ENCODE assay signal across 1 cellular context in the genomic region with DNA sequence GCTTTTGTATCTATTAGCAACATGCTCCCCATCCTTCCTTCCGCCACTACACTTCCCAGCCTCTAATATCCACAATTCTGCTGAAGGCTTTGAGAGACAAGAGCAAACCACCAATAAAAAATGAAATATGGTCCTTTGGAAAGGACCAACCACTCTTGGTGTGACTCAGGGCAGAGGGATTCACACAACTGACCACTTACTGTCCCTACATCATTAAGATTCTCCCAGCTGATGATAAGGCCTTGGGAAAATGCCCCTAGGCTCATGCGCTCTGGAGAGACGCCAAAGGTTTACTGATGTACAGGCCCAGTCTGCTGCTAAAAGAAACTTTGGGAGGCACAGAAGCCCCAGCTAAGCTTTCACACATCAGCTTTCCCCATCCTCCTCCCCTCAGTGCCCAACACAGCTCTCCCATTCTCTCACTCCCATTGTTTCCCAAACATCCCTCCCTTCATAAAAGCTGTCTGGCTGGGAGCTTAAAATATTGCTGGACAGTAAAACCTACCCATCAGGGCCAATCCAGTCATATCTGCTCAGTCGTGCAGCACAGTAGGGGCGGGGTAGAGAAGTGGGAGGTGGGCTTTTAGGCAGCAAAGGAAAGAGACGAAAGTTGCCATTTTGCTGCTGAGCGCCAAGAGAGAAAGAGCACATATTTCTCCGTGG.
TF ChIP-seq lines count a peak whose summit lies in the region.

A gene (plus strand): TSS at position 613 of the 663 bp plus-strand sequence. CDS start 5,161 bp downstream, outside the sequence.

TF ChIP-seq in H1, 55 proteins besides CTCF, POLR2A, EP300 and RAD21:
- TF ChIP-seq RBBP5 (IDR thresholded peaks at IDR 0.05; ENCODE audit: borderline replicate concordance, low read depth, low read length) (no peak), SIN3A (conservative IDR thresholded peaks at IDR 0.05 in 1 of 2, IDR thresholded peaks at IDR 0.05 in 1 of 2; ENCODE audit: low read depth in 1 of 2, low read length in 2 of 2) (no peak), NANOG (IDR thresholded peaks at IDR 0.05; ENCODE audit: insufficient read depth, low read depth, low read length, poor library complexity, severe bottlenecking) (no peak), SP4 (IDR thresholded peaks at IDR 0.05; ENCODE audit: low read length) (no peak), SP1 (IDR thresholded peaks at IDR 0.05; ENCODE audit: low read depth, low read length) (no peak), TAF1 (IDR thresholded peaks at IDR 0.05; ENCODE audit: low read depth, low read length) (no peak), CBX8 (IDR thresholded peaks at IDR 0.05; ENCODE audit: borderline replicate concordance, low read depth, low read length) (no peak), CREB1 (IDR thresholded peaks at IDR 0.05) (no peak), GABPA (IDR thresholded peaks at IDR 0.05; ENCODE audit: borderline replicate concordance, insufficient read depth, low read length) (no peak), SIX5 (IDR thresholded peaks at IDR 0.05; ENCODE audit: low read depth, low read length) (no peak), KDM1A (IDR thresholded peaks at IDR 0.05; ENCODE audit: borderline replicate concordance, low read length) (no peak), KDM5A (IDR thresholded peaks at IDR 0.05; ENCODE audit: low read length) (no peak)
- TF ChIP-seq, protein P1, sequence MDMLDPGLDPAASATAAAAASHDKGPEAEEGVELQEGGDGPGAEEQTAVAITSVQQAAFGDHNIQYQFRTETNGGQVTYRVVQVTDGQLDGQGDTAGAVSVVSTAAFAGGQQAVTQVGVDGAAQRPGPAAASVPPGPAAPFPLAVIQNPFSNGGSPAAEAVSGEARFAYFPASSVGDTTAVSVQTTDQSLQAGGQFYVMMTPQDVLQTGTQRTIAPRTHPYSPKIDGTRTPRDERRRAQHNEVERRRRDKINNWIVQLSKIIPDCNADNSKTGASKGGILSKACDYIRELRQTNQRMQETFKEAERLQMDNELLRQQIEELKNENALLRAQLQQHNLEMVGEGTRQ (IDR thresholded peaks at IDR 0.05; ENCODE audit: low read length): no peak
